ENCODE assay signal across 22 cellular contexts in the genomic region with DNA sequence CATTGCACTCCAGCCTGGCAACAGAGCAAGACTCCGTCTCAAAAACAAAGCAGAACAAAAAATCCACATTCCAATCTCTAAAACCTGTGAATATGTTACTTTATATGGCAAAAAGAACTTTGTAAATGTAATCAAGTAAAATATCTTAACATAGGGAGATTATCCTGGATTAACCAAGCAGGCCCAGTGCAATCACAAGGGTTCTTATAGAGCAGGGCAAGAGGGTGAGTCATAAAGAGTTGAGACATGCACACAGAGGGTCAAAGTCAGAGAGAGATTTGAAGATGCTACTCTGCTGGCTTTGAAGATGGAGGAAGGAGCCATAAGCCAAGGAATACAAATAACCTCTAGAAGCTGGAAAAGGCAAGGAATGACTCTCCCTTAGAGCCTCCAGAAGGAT.
"Had no signal": no experiment of that assay in that cellular context is flagged by ENCODE, and none has a peak within 500 bp of the region (broad histone marks: within the 10 kb centered on the region; RNA-seq: fewer than 3 reads in every experiment).

No MANE protein-coding gene starts in this region.

- H3K4me1 ChIP-seq: lower lobe of right lung, tibial artery had no signal

- ATAC-seq: activated CD8-positive, alpha-beta T cell treated with anti-CD3 and anti-CD28 coated beads for 36 hours; activated naive CD8-positive, alpha-beta T cell treated with anti-CD3 and anti-CD28 coated beads, Interleukin-2, amount 50 U/mL, for 24 hours; left colon; lower lobe of right lung; stimulated activated naive CD8-positive, alpha-beta T cell treated with anti-CD3 and anti-CD28 coated beads, Interleukin-15, Interleukin-2, amounts not matched to agents 100 U/mL and 50 U/mL, for 24 hours; T-cell had no signal

- H3K27ac ChIP-seq: brain microvascular endothelial cell, coronary artery, lower lobe of right lung, tibial artery had no signal

- DNase-seq: activated B cell treated with CpG ODN at 0.5 μM for 24 hours; activated CD4-positive, alpha-beta T cell treated with anti-CD3 and anti-CD28 coated beads, Interleukin-2, amount 10 ng/mL, durations not matched to agents 24 days and 14 days; activated CD8-positive, alpha-beta T cell treated with anti-CD3 and anti-CD28 coated beads for 36 hours; activated naive CD4-positive, alpha-beta T cell treated with anti-CD3 and anti-CD28 coated beads, Interleukin-2, amount 10 ng/mL, durations not matched to agents 7 days and 5 days; activated naive CD8-positive, alpha-beta T cell treated with anti-CD3 and anti-CD28 coated beads, Interleukin-2, amount 50 U/mL, for 24 hours; activated T-cell treated with anti-CD3 and anti-CD28 coated beads, Interleukin-2, amount 50 U/mL, for 24 hours; aorta; brain microvascular endothelial cell; hippocampal formation; islet precursor cell; left colon; lower lobe of right lung; nephron progenitor cell; nucleus accumbens; stimulated activated CD4-positive, alpha-beta T cell treated with anti-CD3 and anti-CD28 coated beads, Interleukin-12 subunit alpha, Interleukin-12 subunit beta, amount 100 ng/mL, for 4 hours; stimulated activated CD4-positive, alpha-beta T cell treated with anti-CD3 and anti-CD28 coated beads, Interleukin-1b, Interleukin-23, amount 100 ng/mL, for 48 hours; stimulated activated naive CD8-positive, alpha-beta T cell treated with anti-CD3 and anti-CD28 coated beads, Interleukin-15, Interleukin-2, amounts not matched to agents 100 U/mL and 50 U/mL, for 24 hours; substantia nigra; T-cell; T-helper 9 cell; tibial artery had no signal

- H3K4me3 ChIP-seq: coronary artery, lower lobe of right lung, tibial artery had no signal

- H3K27me3 ChIP-seq: brain microvascular endothelial cell, tibial artery had no signal
